ENCODE assay signal across 26 cellular contexts in genomic region chr2:97724073-97724410, GRCh38. TPM values are rescaled to one million over a fixed set of nuclear protein-coding genes. Genes with fewer than 3 reads are reported as not detected.
DNase-seq lines count a peak whose midpoint lies in the region; ATAC-seq, FAIRE-seq and TF ChIP-seq lines count a peak whose summit lies in the region.
"Had no signal": no experiment of that assay in that cellular context is flagged by ENCODE, and none has a peak within 500 bp of the region (broad histone marks: within the 10 kb centered on the region; RNA-seq: fewer than 3 reads in every experiment).

No MANE protein-coding gene starts in this region.

- H3K9me3 ChIP-seq in right cardiac atrium (ENCODE audit: control insufficient read depth, low read length) (no peaks in the 10 kb centered on the region), kidney (ENCODE audit: control insufficient read depth in 1 of 2, low read length in 2 of 2) (no peaks in the 10 kb centered on the region), osteoblast (ENCODE audit: low read depth, low read length) (no peaks in the 10 kb centered on the region)

- H3K4me2 ChIP-seq in osteoblast (ENCODE audit: insufficient read depth, low read length) = no peak overlapping the region

- H3K36me3 ChIP-seq in kidney (ENCODE audit: control insufficient read depth in 1 of 2, insufficient read depth in 2 of 2, low read length in 2 of 2) (no peaks in the 10 kb centered on the region), osteoblast (ENCODE audit: insufficient read depth, low read length) (no peaks in the 10 kb centered on the region)

- no peak overlapping the region for H2AFZ ChIP-seq in osteoblast (ENCODE audit: low read length)

- DNase-seq in Right ventricle myocardium inferior (ENCODE audit: missing footprints) (peak; percentile 37), right cardiac atrium (no peak), kidney (peak; percentile 63), osteoblast (ENCODE audit: insufficient read length, low spot score, missing footprints) (peak; percentile 46), occipital lobe (lab: John Stamatoyannopoulos, UW) (no peak), T-helper 9 cell (no peak)
- DNase-seq in activated T-cell treated with anti-CD3 and anti-CD28 coated beads, Interleukin-2, amount 50 U/mL, for 48 hours = no peak
- DNase-seq: CD4-positive, alpha-beta memory T cell; COR-L47; DMS53; Karpas-422; NCI-H1092 treated with DMSO at 0.1 percent for 48 hours; NCI-H1436; NCI-H187; NCI-H2081 treated with DMSO at 0.1 percent for 48 hours; NCI-H2171; NCI-H226; NCI-H510A; NCI-H69; SHP77 treated with DMSO at 0.1 percent for 48 hours had no signal

- H3K4me1 ChIP-seq in right cardiac atrium (ENCODE audit: control insufficient read depth, insufficient read depth, low read length) = no peaks in the 10 kb centered on the region
- no peaks in the 10 kb centered on the region for H3K4me1 ChIP-seq in kidney (ENCODE audit: control insufficient read depth in 1 of 2, insufficient read depth in 1 of 2, low read depth in 1 of 2, low read length in 2 of 2)
- no peaks in the 10 kb centered on the region for H3K4me1 ChIP-seq in osteoblast (ENCODE audit: insufficient read depth, low read length)

- no peak for FAIRE-seq in kidney (lab: Jason Lieb, UNC)
- FAIRE-seq: H54, HepG2 had no signal

- H3K27me3 ChIP-seq in right cardiac atrium (ENCODE audit: control insufficient read depth, insufficient read depth) (no peaks in the 10 kb centered on the region), osteoblast (ENCODE audit: insufficient read depth, low read length) (peaks cover 3% of the 10 kb centered on the region)

- H3K4me3 ChIP-seq in right cardiac atrium (ENCODE audit: low read length) (no peak overlapping the region), kidney (ENCODE audit: low read length in 2 of 2) (no peak overlapping the region), osteoblast (ENCODE audit: insufficient read depth, low read length) (no peak overlapping the region)

- ATAC-seq in Right ventricle myocardium inferior = no peak
- no peak for ATAC-seq in right cardiac atrium
- ATAC-seq: HepG2, Panc1 had no signal

- H4K20me1 ChIP-seq in osteoblast (ENCODE audit: insufficient read depth, low read length) = no peaks in the 10 kb centered on the region

- intact Hi-C loops in Right ventricle myocardium inferior (cut with DNase I) (no loop called here), right cardiac atrium (cut with DNase I) (no loop called here), kidney (cut with DNase I) (no loop called here)

- no peak for TF ChIP-seq CTCF in kidney (IDR thresholded peaks at IDR 0.05; ENCODE audit: borderline replicate concordance, extremely low read depth, insufficient read depth)
- no peak for TF ChIP-seq CTCF in osteoblast (IDR thresholded peaks at IDR 0.05; ENCODE audit: extremely low read depth, low read depth, low read length)

- H3K9ac ChIP-seq in kidney (ENCODE audit: low read length in 2 of 2) = no peak overlapping the region

- 62% methylated on average over 41 of the region's 41 CpGs for WGBS in right cardiac atrium

- no peaks in the 10 kb centered on the region for H3K79me2 ChIP-seq in osteoblast (ENCODE audit: insufficient read depth, low read length)

- H3K27ac ChIP-seq in right cardiac atrium (ENCODE audit: low read length) (no peak overlapping the region), kidney (ENCODE audit: low read depth in 2 of 2, low read length in 2 of 2) (no peak overlapping the region), osteoblast (ENCODE audit: low read depth, low read length) (no peak overlapping the region)
- H3K27ac ChIP-seq: RWPE1 had no signal

RNA-seq across cellular contexts. Expression of gene ZAP70, which starts 10.7 kb away (rescaled TPM):
- total RNA-seq in Right ventricle myocardium inferior (1.6 TPM), right cardiac atrium (1 to 10 TPM in 3 of 4 donors, under 1 TPM in 1; 0.62 to 1.5 (median 1.1) TPM), kidney (15.0 TPM), osteoblast (under 0.01 TPM in 2 replicates), occipital lobe (1.1 TPM)
- polyA plus RNA-seq in right cardiac atrium (1.3 TPM), kidney (ENCODE audit: insufficient read depth, low read depth, low replicate concordance) (0.37 TPM)
- total RNA-seq: A172, G401 had no signal

RNA-seq across cellular contexts. Expression of gene C2orf92, which starts 54.5 kb away (rescaled TPM):
- total RNA-seq in Right ventricle myocardium inferior (1.1 TPM), right cardiac atrium (1 to 10 TPM; 3.8 to 8.3 (median 4.5) TPM), kidney (7.3 TPM), osteoblast (2.5 and 3.2 TPM in 2 replicates), occipital lobe (3.6 TPM)
- polyA plus RNA-seq in right cardiac atrium (7.4 TPM), kidney (ENCODE audit: insufficient read depth, low read depth, low replicate concordance) (3.3 TPM)
- polyA plus RNA-seq: CD4-positive, alpha-beta memory T cell had no signal

Comparison
In these comparisons a context has a peak if more than half of its experiments do, and no peak if none do; other contexts are left out.
1. DNase-seq: peak in Right ventricle myocardium inferior (single experiment), kidney (single experiment) and osteoblast (single experiment); none in right cardiac atrium (0 of 3), occipital lobe (single experiment), T-helper 9 cell (single experiment) and activated T-cell treated with anti-CD3 and anti-CD28 coated beads, Interleukin-2, amount 50 U/mL, for 48 hours (0 of 2).